ENCODE assay signal across 19 cellular contexts in genomic region chr15:92813440-92813839, GRCh38.
DNase-seq lines count a peak whose midpoint lies in the region; ATAC-seq, FAIRE-seq and TF ChIP-seq lines count a peak whose summit lies in the region.
"Had no signal": no experiment of that assay in that cellular context is flagged by ENCODE, and none has a peak within 500 bp of the region (broad histone marks: within the 10 kb centered on the region; RNA-seq: fewer than 3 reads in every experiment).

No MANE protein-coding gene starts in this region.

- peak overlapping the region in 6 of 7 donors; percentile 43 to 73 (median 52) for H3K4me3 Mint-ChIP-seq in CD8-positive, alpha-beta memory T cell
- peak overlapping the region; percentile 44 for H3K4me3 Mint-ChIP-seq in activated CD4-positive, alpha-beta memory T cell treated with anti-CD3 and anti-CD28 coated beads, Interleukin-2, amount 10 ng/mL, durations not matched to agents 7 days and 5 days
- peak overlapping the region; percentile 53 to 96 (median 82) for H3K4me3 Mint-ChIP-seq in naive thymus-derived CD4-positive, alpha-beta T cell

- DNase-seq in CD8-positive, alpha-beta memory T cell, result peak in 2 of 5 donors; percentile 67 to 86
- DNase-seq in activated CD4-positive, alpha-beta memory T cell treated with anti-CD3 and anti-CD28 coated beads, Interleukin-2, amount 10 ng/mL, durations not matched to agents 7 days and 5 days, result no peak
- peak in 7 of 9 donors; percentile 72 to 90 (median 85) for DNase-seq in naive thymus-derived CD4-positive, alpha-beta T cell
- no peak for DNase-seq in GM12891 (ENCODE audit: insufficient read length, low spot score)
- no peak for DNase-seq in dorsolateral prefrontal cortex
- DNase-seq in HT-29 (ENCODE audit: low spot score), result no peak
- no peak for DNase-seq in Right ventricle myocardium inferior (ENCODE audit: missing footprints)
- DNase-seq: heart right ventricle; lower lobe of right lung; NCI-H1930; NCI-H446 treated with DMSO at 0.1 percent for 48 hours; SIG-M5; stimulated activated CD4-positive, alpha-beta T cell treated with anti-CD3 and anti-CD28 coated beads, Interleukin-4, amount 100 ng/mL, for 4 hours had no signal

- CTCF ChIA-PET in CD8-positive, alpha-beta memory T cell (lab: Charles Lee), result interaction anchor here (0.8 to 1.4 kb wide), 5 partner anchors 16 to 105 kb away, joined by 3 to 5 read pairs (median 4); no protein-coding TSS in a partner anchor
- CTCF ChIA-PET in activated CD4-positive, alpha-beta memory T cell treated with anti-CD3 and anti-CD28 coated beads, Interleukin-2, amount 10 ng/mL, durations not matched to agents 7 days and 5 days (lab: Charles Lee), result interaction anchor here (0.8 to 7.4 kb wide), 5 partner anchors 14 to 103 kb away, joined by 3 to 112 read pairs (median 4); partner anchors contain the start of gene CHD2
- CTCF ChIA-PET in naive thymus-derived CD4-positive, alpha-beta T cell (lab: Charles Lee), result interaction anchor here (0.6 to 1.0 kb wide), 6 partner anchors 11 to 141 kb away, joined by 4 to 6 read pairs (median 4); no protein-coding TSS in a partner anchor

- H3K4me1 Mint-ChIP-seq in CD8-positive, alpha-beta memory T cell, result peaks cover 30 to 59% (median 52%) of the 10 kb centered on the region in 3 donors
- peaks cover 55% of the 10 kb centered on the region for H3K4me1 Mint-ChIP-seq in activated CD4-positive, alpha-beta memory T cell treated with anti-CD3 and anti-CD28 coated beads, Interleukin-2, amount 10 ng/mL, durations not matched to agents 7 days and 5 days
- peaks cover 23 to 79% (median 59%) of the 10 kb centered on the region in 7 donors for H3K4me1 Mint-ChIP-seq in naive thymus-derived CD4-positive, alpha-beta T cell

- H3K36me3 ChIP-seq in CD8-positive, alpha-beta memory T cell (ENCODE audit: insufficient read depth, low read length), result no peaks in the 10 kb centered on the region
- H3K36me3 ChIP-seq in naive thymus-derived CD4-positive, alpha-beta T cell (ENCODE audit: control insufficient read depth in 2 of 3, insufficient read depth in 3 of 3, low read length in 3 of 3), result no peaks in the 10 kb centered on the region
- H3K36me3 ChIP-seq: ascending aorta, heart right ventricle, lower lobe of right lung had no signal

- no peaks in the 10 kb centered on the region for H3K9me3 ChIP-seq in CD8-positive, alpha-beta memory T cell (ENCODE audit: low read length)
- no peaks in the 10 kb centered on the region for H3K9me3 ChIP-seq in naive thymus-derived CD4-positive, alpha-beta T cell (ENCODE audit: control insufficient read depth in 2 of 3, low read length in 3 of 3)
- H3K9me3 ChIP-seq: ascending aorta, heart right ventricle, lower lobe of right lung had no signal

- intact Hi-C loops in naive thymus-derived CD4-positive, alpha-beta T cell (cut with micrococcal nuclease), result loop anchor here in 1 of 2 donors (1.0 kb wide), 1 partner anchor 18 kb away; no protein-coding TSS in a partner anchor
- intact Hi-C loops in dorsolateral prefrontal cortex (cut with DNase I) (no loop called here), Right ventricle myocardium inferior (cut with DNase I) (no loop called here)

- peak overlapping the region; percentile 73 to 96 (median 84) for H3K27ac Mint-ChIP-seq in CD8-positive, alpha-beta memory T cell
- peak overlapping the region; percentile 76 for H3K27ac Mint-ChIP-seq in activated CD4-positive, alpha-beta memory T cell treated with anti-CD3 and anti-CD28 coated beads, Interleukin-2, amount 10 ng/mL, durations not matched to agents 7 days and 5 days
- H3K27ac Mint-ChIP-seq in naive thymus-derived CD4-positive, alpha-beta T cell, result peak overlapping the region; percentile 91 to 100 (median 98)

- TF ChIP-seq POLR2A in GM12891 (IDR thresholded peaks at IDR 0.05; ENCODE audit: low read depth, low read length), result no peak

- H3K27me3 ChIP-seq in CD8-positive, alpha-beta memory T cell (ENCODE audit: insufficient read depth, low read length, poor library complexity, severe bottlenecking), result no peaks in the 10 kb centered on the region
- H3K27me3 ChIP-seq in naive thymus-derived CD4-positive, alpha-beta T cell (ENCODE audit: control insufficient read depth in 2 of 2, insufficient read depth in 2 of 2, low read length in 2 of 2), result no peaks in the 10 kb centered on the region
- H3K27me3 ChIP-seq in dorsolateral prefrontal cortex, result no peaks in the 10 kb centered on the region
- H3K27me3 ChIP-seq: ascending aorta, heart right ventricle had no signal

- TF ChIP-seq CTCF in C4-2B (conservative IDR thresholded peaks at IDR 0.05) (no peak), dorsolateral prefrontal cortex (IDR thresholded peaks at IDR 0.05 in 54 of 56, conservative IDR thresholded peaks at IDR 0.05 in 2 of 56; ENCODE audit: low read depth in 1 of 56, partially characterized antibody in 56 of 56) (no peak)

- no peak for FAIRE-seq in GM12891 (lab: Jason Lieb, UNC)

- H3K36me3 Mint-ChIP-seq in CD8-positive, alpha-beta memory T cell, result peaks cover 0 to 5% (median 0%) of the 10 kb centered on the region in 3 donors
- H3K36me3 Mint-ChIP-seq in activated CD4-positive, alpha-beta memory T cell treated with anti-CD3 and anti-CD28 coated beads, Interleukin-2, amount 10 ng/mL, durations not matched to agents 7 days and 5 days (ENCODE audit: low read depth), result no peaks in the 10 kb centered on the region
- peaks cover 0 to 1% (median 0%) of the 10 kb centered on the region in 5 donors for H3K36me3 Mint-ChIP-seq in naive thymus-derived CD4-positive, alpha-beta T cell

- H3K27ac ChIP-seq in C4-2B (peak overlapping the region; percentile 59; the same call in 1 of the 2 replicates), dorsolateral prefrontal cortex (peak overlapping the region in 3 of 59 donors; percentile 5 to 100 (median 45))
- no peak overlapping the region for H3K27ac ChIP-seq in CD8-positive, alpha-beta memory T cell (ENCODE audit: low read depth, low read length)
- H3K27ac ChIP-seq in naive thymus-derived CD4-positive, alpha-beta T cell (ENCODE audit: low read depth, low read length), result peak overlapping the region; percentile 99
- H3K27ac ChIP-seq: ascending aorta, HL-60 had no signal

- H3K27me3 Mint-ChIP-seq in CD8-positive, alpha-beta memory T cell, result no peaks in the 10 kb centered on the region
- H3K27me3 Mint-ChIP-seq in activated CD4-positive, alpha-beta memory T cell treated with anti-CD3 and anti-CD28 coated beads, Interleukin-2, amount 10 ng/mL, durations not matched to agents 7 days and 5 days, result no peaks in the 10 kb centered on the region
- peaks cover 0 to 1% (median 0%) of the 10 kb centered on the region in 5 donors for H3K27me3 Mint-ChIP-seq in naive thymus-derived CD4-positive, alpha-beta T cell

- H3K4me3 ChIP-seq in CD8-positive, alpha-beta memory T cell (ENCODE audit: low read length), result no peak overlapping the region
- no peak overlapping the region for H3K4me3 ChIP-seq in naive thymus-derived CD4-positive, alpha-beta T cell (ENCODE audit: low read length)
- H3K4me3 ChIP-seq in dorsolateral prefrontal cortex, result no peak overlapping the region
- H3K4me3 ChIP-seq: ascending aorta, heart right ventricle, lower lobe of right lung, smooth muscle cell had no signal

- H3K4me1 ChIP-seq in CD8-positive, alpha-beta memory T cell (ENCODE audit: insufficient read depth, low read length), result peaks cover 64% of the 10 kb centered on the region
- peaks cover 12 to 56% of the 10 kb centered on the region in 2 donors for H3K4me1 ChIP-seq in naive thymus-derived CD4-positive, alpha-beta T cell (ENCODE audit: control insufficient read depth in 2 of 2, insufficient read depth in 2 of 2, low read length in 2 of 2)

- H3K9me3 Mint-ChIP-seq in CD8-positive, alpha-beta memory T cell, result no peaks in the 10 kb centered on the region
- no peaks in the 10 kb centered on the region for H3K9me3 Mint-ChIP-seq in activated CD4-positive, alpha-beta memory T cell treated with anti-CD3 and anti-CD28 coated beads, Interleukin-2, amount 10 ng/mL, durations not matched to agents 7 days and 5 days
- no peaks in the 10 kb centered on the region for H3K9me3 Mint-ChIP-seq in naive thymus-derived CD4-positive, alpha-beta T cell

- ATAC-seq in naive thymus-derived CD4-positive, alpha-beta T cell, result peak; percentile 49
- ATAC-seq in Right ventricle myocardium inferior, result no peak
- ATAC-seq: activated CD4-positive, CD25-positive, alpha-beta regulatory T cell treated with anti-CD3 and anti-CD28 coated beads, Interleukin-2, amount 50 U/mL, for 24 hours; HCT116; heart right ventricle; lower lobe of right lung had no signal

- POLR2A ChIA-PET in CD8-positive, alpha-beta memory T cell (lab: Charles Lee), result interaction anchor here (1.0 to 1.2 kb wide), 2 partner anchors 68 to 74 kb away, joined by 3 to 11 read pairs; no protein-coding TSS in a partner anchor
- POLR2A ChIA-PET in activated CD4-positive, alpha-beta memory T cell treated with anti-CD3 and anti-CD28 coated beads, Interleukin-2, amount 10 ng/mL, durations not matched to agents 7 days and 5 days (lab: Charles Lee), result interaction anchor here (0.8 to 15.1 kb wide), 9 partner anchors 9 to 101 kb away, joined by 3 to 914 read pairs (median 4); partner anchors contain the start of gene CHD2
- POLR2A ChIA-PET in naive thymus-derived CD4-positive, alpha-beta T cell (lab: Charles Lee), result interaction anchor here (0.6 to 9.8 kb wide), 11 partner anchors 8 to 100 kb away, joined by 3 to 629 read pairs (median 6); partner anchors contain the start of gene CHD2

TF ChIP-seq in GM12891, 5 proteins besides CTCF, POLR2A, EP300 and RAD21:
- TF ChIP-seq PAX5 (IDR thresholded peaks at IDR 0.05; ENCODE audit: insufficient read depth, low read length, severe bottlenecking), result no peak
- TF ChIP-seq POLR2AphosphoS5 (IDR thresholded peaks at IDR 0.05; ENCODE audit: low read depth, low read length), result no peak
- TF ChIP-seq TAF1 (IDR thresholded peaks at IDR 0.05; ENCODE audit: low read depth, low read length), result no peak

Comparison
In these comparisons a context has a peak if more than half of its experiments do, and no peak if none do; other contexts are left out.
1. DNase-seq: peak in naive thymus-derived CD4-positive, alpha-beta T cell (7 of 9); none in activated CD4-positive, alpha-beta memory T cell treated with anti-CD3 and anti-CD28 coated beads, Interleukin-2, amount 10 ng/mL, durations not matched to agents 7 days and 5 days (single experiment), GM12891 (single experiment), dorsolateral prefrontal cortex (0 of 10), HT-29 (single experiment) and Right ventricle myocardium inferior (single experiment).
2. Peak in every context shown above with its lines, with median percentiles within 50 percentile points of each other: H3K27ac Mint-ChIP-seq and H3K4me3 Mint-ChIP-seq.